Comparison of ENCODE assay signal across 1 cellular context in genomic region chr17:75666959-75667790, GRCh38.
A peak's percentile ranks its signal among the peaks of the same experiment; 100 is the strongest.
TF ChIP-seq lines count a peak whose summit lies in the region.

TSS of gene RECQL5 (minus strand) at chr17:75667154. CDS start at chr17:75666557, 597 bp downstream.
TSS of gene SAP30BP (plus strand) at chr17:75667338. CDS start at chr17:75667373, 35 bp downstream.

TF ChIP-seq in HepG2, 621 proteins besides CTCF, POLR2A, EP300 and RAD21 (continued from another document and continues in another):
- TF ChIP-seq, protein P1, sequence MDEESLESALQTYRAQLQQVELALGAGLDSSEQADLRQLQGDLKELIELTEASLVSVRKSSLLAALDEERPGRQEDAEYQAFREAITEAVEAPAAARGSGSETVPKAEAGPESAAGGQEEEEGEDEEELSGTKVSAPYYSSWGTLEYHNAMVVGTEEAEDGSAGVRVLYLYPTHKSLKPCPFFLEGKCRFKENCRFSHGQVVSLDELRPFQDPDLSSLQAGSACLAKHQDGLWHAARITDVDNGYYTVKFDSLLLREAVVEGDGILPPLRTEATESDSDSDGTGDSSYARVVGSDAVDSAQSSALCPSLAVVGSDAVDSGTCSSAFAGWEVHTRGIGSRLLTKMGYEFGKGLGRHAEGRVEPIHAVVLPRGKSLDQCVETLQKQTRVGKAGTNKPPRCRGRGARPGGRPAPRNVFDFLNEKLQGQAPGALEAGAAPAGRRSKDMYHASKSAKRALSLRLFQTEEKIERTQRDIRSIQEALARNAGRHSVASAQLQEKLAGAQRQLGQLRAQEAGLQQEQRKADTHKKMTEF (CRISPR knock-in tag; IDR thresholded peaks at IDR 0.05): peak; percentile 76
- TF ChIP-seq MTF1 (CRISPR knock-in tag; IDR thresholded peaks at IDR 0.05): 0 out of 2 replicates have a peak, but pooled peaks have one; percentile 37
- peak; percentile 73; the same call in 1 of the 2 replicates for TF ChIP-seq SP5 (CRISPR knock-in tag; IDR thresholded peaks at IDR 0.05; ENCODE audit: borderline replicate concordance, low read depth)
- TF ChIP-seq ZNF121 (CRISPR knock-in tag; IDR thresholded peaks at IDR 0.05): no peak
- peak; percentile 39; the same call in 1 of the 2 replicates for TF ChIP-seq ZFP1 (CRISPR knock-in tag; IDR thresholded peaks at IDR 0.05)
- TF ChIP-seq MAZ (IDR thresholded peaks at IDR 0.05; ENCODE audit: borderline replicate concordance, low read depth, low read length): peak; percentile 61; the same call in 1 of the 2 replicates
- TF ChIP-seq MAZ (CRISPR knock-in tag; IDR thresholded peaks at IDR 0.05; ENCODE audit: low read depth): peak; percentile 28; the same call in 1 of the 2 replicates
- TF ChIP-seq PHF20 (CRISPR knock-in tag; IDR thresholded peaks at IDR 0.05): peak; percentile 100
- 0 out of 2 replicates have a peak, but pooled peaks have one; percentile 33 for TF ChIP-seq ARHGAP35 (CRISPR knock-in tag; IDR thresholded peaks at IDR 0.05; ENCODE audit: borderline replicate concordance)
- peak; percentile 12; the same call in 1 of the 2 replicates for TF ChIP-seq ARID2 (CRISPR knock-in tag; IDR thresholded peaks at IDR 0.05; ENCODE audit: borderline replicate concordance)
- no peak for TF ChIP-seq HOXA7 (CRISPR knock-in tag; IDR thresholded peaks at IDR 0.05)
- TF ChIP-seq ZMYM3 (CRISPR knock-in tag; IDR thresholded peaks at IDR 0.05): no peak
- no peak for TF ChIP-seq PLRG1 (conservative IDR thresholded peaks at IDR 0.05)
- no peak for TF ChIP-seq ZNF256 (CRISPR knock-in tag; conservative IDR thresholded peaks at IDR 0.05)
- peak; percentile 91; the same call in 2 of the 3 replicates for TF ChIP-seq MXI1 (IDR thresholded peaks at IDR 0.05; ENCODE audit: borderline replicate concordance, low read depth, low read length)
- peak; percentile 17; the same call in 1 of the 2 replicates for TF ChIP-seq ZNF292 (CRISPR knock-in tag; IDR thresholded peaks at IDR 0.05; ENCODE audit: borderline replicate concordance, low read depth)
- peak; percentile 86 for TF ChIP-seq POGZ (CRISPR knock-in tag; IDR thresholded peaks at IDR 0.05)
- no peak for TF ChIP-seq ZSCAN31 (CRISPR knock-in tag; IDR thresholded peaks at IDR 0.05; ENCODE audit: low read depth)
- TF ChIP-seq ZEB1 (IDR thresholded peaks at IDR 0.05; ENCODE audit: insufficient replicate concordance, low read depth): peak; percentile 16
- no peak for TF ChIP-seq CERS6 (CRISPR knock-in tag; IDR thresholded peaks at IDR 0.05)
- no peak for TF ChIP-seq ZNF749 (CRISPR knock-in tag; IDR thresholded peaks at IDR 0.05; ENCODE audit: borderline replicate concordance)
- TF ChIP-seq ATM (IDR thresholded peaks at IDR 0.05; ENCODE audit: borderline replicate concordance): no peak
- no peak for TF ChIP-seq ZSCAN30 (CRISPR knock-in tag; IDR thresholded peaks at IDR 0.05)
- TF ChIP-seq PAX8 (CRISPR knock-in tag; IDR thresholded peaks at IDR 0.05; ENCODE audit: borderline replicate concordance): no peak
- TF ChIP-seq CCAR2 (optimal IDR thresholded peaks at IDR 0.05; ENCODE audit: low read depth, low read length): no peak
- TF ChIP-seq NPAS2 (CRISPR knock-in tag; IDR thresholded peaks at IDR 0.05; ENCODE audit: borderline replicate concordance): no peak
- no peak for TF ChIP-seq MBD4 (IDR thresholded peaks at IDR 0.05; ENCODE audit: borderline replicate concordance, low read length)
- no peak for TF ChIP-seq ZNF577 (CRISPR knock-in tag; IDR thresholded peaks at IDR 0.05; ENCODE audit: borderline replicate concordance, low read depth)
- peak; percentile 11; the same call in 1 of the 2 replicates for TF ChIP-seq ZNF205 (CRISPR knock-in tag; IDR thresholded peaks at IDR 0.05)
- peak; percentile 33; the same call in 1 of the 2 replicates for TF ChIP-seq NCOA2 (CRISPR knock-in tag; IDR thresholded peaks at IDR 0.05)
- TF ChIP-seq RBM39 (IDR thresholded peaks at IDR 0.05; ENCODE audit: low read depth, low read length, poor library complexity, severe bottlenecking): peak; percentile 77
- TF ChIP-seq ZNF709 (CRISPR knock-in tag; IDR thresholded peaks at IDR 0.05): 0 out of 2 replicates have a peak, but pooled peaks have one; percentile 52
- TF ChIP-seq, protein P2, sequence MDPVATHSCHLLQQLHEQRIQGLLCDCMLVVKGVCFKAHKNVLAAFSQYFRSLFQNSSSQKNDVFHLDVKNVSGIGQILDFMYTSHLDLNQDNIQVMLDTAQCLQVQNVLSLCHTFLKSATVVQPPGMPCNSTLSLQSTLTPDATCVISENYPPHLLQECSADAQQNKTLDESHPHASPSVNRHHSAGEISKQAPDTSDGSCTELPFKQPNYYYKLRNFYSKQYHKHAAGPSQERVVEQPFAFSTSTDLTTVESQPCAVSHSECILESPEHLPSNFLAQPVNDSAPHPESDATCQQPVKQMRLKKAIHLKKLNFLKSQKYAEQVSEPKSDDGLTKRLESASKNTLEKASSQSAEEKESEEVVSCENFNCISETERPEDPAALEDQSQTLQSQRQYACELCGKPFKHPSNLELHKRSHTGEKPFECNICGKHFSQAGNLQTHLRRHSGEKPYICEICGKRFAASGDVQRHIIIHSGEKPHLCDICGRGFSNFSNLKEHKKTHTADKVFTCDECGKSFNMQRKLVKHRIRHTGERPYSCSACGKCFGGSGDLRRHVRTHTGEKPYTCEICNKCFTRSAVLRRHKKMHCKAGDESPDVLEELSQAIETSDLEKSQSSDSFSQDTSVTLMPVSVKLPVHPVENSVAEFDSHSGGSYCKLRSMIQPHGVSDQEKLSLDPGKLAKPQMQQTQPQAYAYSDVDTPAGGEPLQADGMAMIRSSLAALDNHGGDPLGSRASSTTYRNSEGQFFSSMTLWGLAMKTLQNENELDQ (CRISPR knock-in tag; IDR thresholded peaks at IDR 0.05; ENCODE audit: borderline replicate concordance): no peak
- TF ChIP-seq MTA1 (CRISPR knock-in tag; IDR thresholded peaks at IDR 0.05; ENCODE audit: borderline replicate concordance): peak; percentile 74
- no peak; the same call in 1 of the 2 replicates for TF ChIP-seq SMYD3 (CRISPR knock-in tag; IDR thresholded peaks at IDR 0.05)
- peak; percentile 27; the same call in 1 of the 2 replicates for TF ChIP-seq ZSCAN25 (CRISPR knock-in tag; IDR thresholded peaks at IDR 0.05)
- TF ChIP-seq, protein P3, sequence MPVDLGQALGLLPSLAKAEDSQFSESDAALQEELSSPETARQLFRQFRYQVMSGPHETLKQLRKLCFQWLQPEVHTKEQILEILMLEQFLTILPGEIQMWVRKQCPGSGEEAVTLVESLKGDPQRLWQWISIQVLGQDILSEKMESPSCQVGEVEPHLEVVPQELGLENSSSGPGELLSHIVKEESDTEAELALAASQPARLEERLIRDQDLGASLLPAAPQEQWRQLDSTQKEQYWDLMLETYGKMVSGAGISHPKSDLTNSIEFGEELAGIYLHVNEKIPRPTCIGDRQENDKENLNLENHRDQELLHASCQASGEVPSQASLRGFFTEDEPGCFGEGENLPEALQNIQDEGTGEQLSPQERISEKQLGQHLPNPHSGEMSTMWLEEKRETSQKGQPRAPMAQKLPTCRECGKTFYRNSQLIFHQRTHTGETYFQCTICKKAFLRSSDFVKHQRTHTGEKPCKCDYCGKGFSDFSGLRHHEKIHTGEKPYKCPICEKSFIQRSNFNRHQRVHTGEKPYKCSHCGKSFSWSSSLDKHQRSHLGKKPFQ (CRISPR knock-in tag; IDR thresholded peaks at IDR 0.05; ENCODE audit: insufficient replicate concordance): peak; percentile 60
- peak; percentile 43; the same call in 1 of the 2 replicates for TF ChIP-seq UBTF (CRISPR knock-in tag; IDR thresholded peaks at IDR 0.05)
- TF ChIP-seq CENPBD1 (CRISPR knock-in tag; IDR thresholded peaks at IDR 0.05; ENCODE audit: borderline replicate concordance, low read depth): 0 out of 2 replicates have a peak, but pooled peaks have one; percentile 12
- TF ChIP-seq STAT5B (CRISPR knock-in tag; IDR thresholded peaks at IDR 0.05): no peak
- 0 out of 2 replicates have a peak, but pooled peaks have one; percentile 54 for TF ChIP-seq CEBPG (CRISPR knock-in tag; IDR thresholded peaks at IDR 0.05)
- TF ChIP-seq USF2 (IDR thresholded peaks at IDR 0.05; ENCODE audit: low read depth, low read length): no peak
- TF ChIP-seq USF2 (CRISPR knock-in tag; IDR thresholded peaks at IDR 0.05; ENCODE audit: borderline replicate concordance): 0 out of 2 replicates have a peak, but pooled peaks have one; percentile 32
- no peak; the same call in 1 of the 2 replicates for TF ChIP-seq RXRA (CRISPR knock-in tag; IDR thresholded peaks at IDR 0.05)
- TF ChIP-seq, protein P4, sequence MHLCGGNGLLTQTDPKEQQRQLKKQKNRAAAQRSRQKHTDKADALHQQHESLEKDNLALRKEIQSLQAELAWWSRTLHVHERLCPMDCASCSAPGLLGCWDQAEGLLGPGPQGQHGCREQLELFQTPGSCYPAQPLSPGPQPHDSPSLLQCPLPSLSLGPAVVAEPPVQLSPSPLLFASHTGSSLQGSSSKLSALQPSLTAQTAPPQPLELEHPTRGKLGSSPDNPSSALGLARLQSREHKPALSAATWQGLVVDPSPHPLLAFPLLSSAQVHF (CRISPR knock-in tag; IDR thresholded peaks at IDR 0.05): no peak
- peak; percentile 96 for TF ChIP-seq POLR2G (IDR thresholded peaks at IDR 0.05; ENCODE audit: low read depth, low read length)
- TF ChIP-seq KAT7 (CRISPR knock-in tag; IDR thresholded peaks at IDR 0.05; ENCODE audit: borderline replicate concordance): peak; percentile 80; the same call in 1 of the 2 replicates
- no peak; the same call in 1 of the 2 replicates for TF ChIP-seq PATZ1 (CRISPR knock-in tag; IDR thresholded peaks at IDR 0.05)
- no peak for TF ChIP-seq PHF5A (CRISPR knock-in tag; IDR thresholded peaks at IDR 0.05; ENCODE audit: low read depth, unreplicated experiment)
- TF ChIP-seq, protein P5, sequence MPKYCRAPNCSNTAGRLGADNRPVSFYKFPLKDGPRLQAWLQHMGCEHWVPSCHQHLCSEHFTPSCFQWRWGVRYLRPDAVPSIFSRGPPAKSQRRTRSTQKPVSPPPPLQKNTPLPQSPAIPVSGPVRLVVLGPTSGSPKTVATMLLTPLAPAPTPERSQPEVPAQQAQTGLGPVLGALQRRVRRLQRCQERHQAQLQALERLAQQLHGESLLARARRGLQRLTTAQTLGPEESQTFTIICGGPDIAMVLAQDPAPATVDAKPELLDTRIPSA (CRISPR knock-in tag; IDR thresholded peaks at IDR 0.05; ENCODE audit: borderline replicate concordance): no peak
- no peak for TF ChIP-seq ZFP37 (CRISPR knock-in tag; IDR thresholded peaks at IDR 0.05; ENCODE audit: borderline replicate concordance)
- no peak for TF ChIP-seq BCL6 (CRISPR knock-in tag; IDR thresholded peaks at IDR 0.05)
- peak; percentile 81 for TF ChIP-seq ZNF430 (CRISPR knock-in tag; IDR thresholded peaks at IDR 0.05)
- peak; percentile 72 for TF ChIP-seq HCFC1 (IDR thresholded peaks at IDR 0.05; ENCODE audit: low read depth, low read length)
- peak; percentile 49; the same call in 1 of the 2 replicates for TF ChIP-seq ZNF713 (CRISPR knock-in tag; IDR thresholded peaks at IDR 0.05)
- no peak for TF ChIP-seq MIER2 (CRISPR knock-in tag; IDR thresholded peaks at IDR 0.05)
- peak; percentile 18; the same call in 1 of the 2 replicates for TF ChIP-seq SRF (IDR thresholded peaks at IDR 0.05; ENCODE audit: low read depth, low read length)
